15 cellular contexts compared by ENCODE assay signal in genomic region chr1:194044892-194045291, GRCh38.
"Had no signal": no experiment of that assay in that cellular context is flagged by ENCODE, and none has a peak within 500 bp of the region (broad histone marks: within the 10 kb centered on the region; RNA-seq: fewer than 3 reads in every experiment).

No MANE protein-coding gene starts in this region.

- H3K4me3 Mint-ChIP-seq: activated CD8-positive, alpha-beta memory T cell treated with anti-CD3 and anti-CD28 coated beads, Interleukin-2, amount 10 ng/mL, durations not matched to agents 7 days and 5 days; activated T-cell treated with anti-CD3 and anti-CD28 coated beads, Interleukin-2, amount 50 U/mL, for 4 hours had no signal

- H3K36me3 ChIP-seq: colonic mucosa, gastrocnemius medialis, heart right ventricle, left ventricle myocardium inferior, pancreas, uterus had no signal

- H3K27me3 ChIP-seq: colonic mucosa, gastrocnemius medialis, heart right ventricle, pancreas, uterus had no signal

- H3K27ac Mint-ChIP-seq: activated CD8-positive, alpha-beta memory T cell treated with anti-CD3 and anti-CD28 coated beads, Interleukin-2, amount 10 ng/mL, durations not matched to agents 7 days and 5 days had no signal

- ATAC-seq: activated CD8-positive, alpha-beta memory T cell treated with anti-CD3 and anti-CD28 coated beads, Interleukin-2, amount 10 ng/mL, durations not matched to agents 7 days and 5 days; gastrocnemius medialis; heart right ventricle; pancreas had no signal

- H3K4me1 ChIP-seq: colonic mucosa, gastrocnemius medialis, heart right ventricle, left ventricle myocardium inferior, pancreas, uterus had no signal

- H3K4me1 Mint-ChIP-seq: activated CD8-positive, alpha-beta memory T cell treated with anti-CD3 and anti-CD28 coated beads, Interleukin-2, amount 10 ng/mL, durations not matched to agents 7 days and 5 days had no signal

- DNase-seq: activated CD4-positive, alpha-beta T cell treated with anti-CD3 and anti-CD28 coated beads, Interleukin-2, amount 50 U/mL, for 48 hours; activated CD4-positive, CD25-positive, alpha-beta regulatory T cell treated with anti-CD3 and anti-CD28 coated beads, Interleukin-2, amount 50 U/mL, for 72 hours; activated CD8-positive, alpha-beta memory T cell treated with anti-CD3 and anti-CD28 coated beads, Interleukin-2, amount 10 ng/mL, durations not matched to agents 7 days and 5 days; activated gamma-delta T cell treated with Interleukin-2 at 50 U/mL for 16 hours; activated T-cell treated with anti-CD3 and anti-CD28 coated beads, Interleukin-2, amount 50 U/mL, for 4 hours; colonic mucosa; effector CD4-positive, alpha-beta T cell; gastrocnemius medialis; heart right ventricle; islet precursor cell; left ventricle myocardium inferior; mesendoderm; pancreas; stimulated activated CD4-positive, alpha-beta T cell treated with anti-CD3 and anti-CD28 coated beads, Interleukin-4, amount 100 ng/mL, for 24 hours; uterus had no signal

- H3K4me3 ChIP-seq: colonic mucosa, gastrocnemius medialis, heart right ventricle, left ventricle myocardium inferior, pancreas, uterus had no signal

- H3K27ac ChIP-seq: colonic mucosa, gastrocnemius medialis, heart right ventricle, left ventricle myocardium inferior, pancreas, uterus had no signal

- H3K9me3 ChIP-seq: colonic mucosa, gastrocnemius medialis, left ventricle myocardium inferior, pancreas, uterus had no signal

- H3K27me3 Mint-ChIP-seq: activated CD8-positive, alpha-beta memory T cell treated with anti-CD3 and anti-CD28 coated beads, Interleukin-2, amount 10 ng/mL, durations not matched to agents 7 days and 5 days had no signal
